16 cellular contexts compared by ENCODE assay signal in the genomic region with DNA sequence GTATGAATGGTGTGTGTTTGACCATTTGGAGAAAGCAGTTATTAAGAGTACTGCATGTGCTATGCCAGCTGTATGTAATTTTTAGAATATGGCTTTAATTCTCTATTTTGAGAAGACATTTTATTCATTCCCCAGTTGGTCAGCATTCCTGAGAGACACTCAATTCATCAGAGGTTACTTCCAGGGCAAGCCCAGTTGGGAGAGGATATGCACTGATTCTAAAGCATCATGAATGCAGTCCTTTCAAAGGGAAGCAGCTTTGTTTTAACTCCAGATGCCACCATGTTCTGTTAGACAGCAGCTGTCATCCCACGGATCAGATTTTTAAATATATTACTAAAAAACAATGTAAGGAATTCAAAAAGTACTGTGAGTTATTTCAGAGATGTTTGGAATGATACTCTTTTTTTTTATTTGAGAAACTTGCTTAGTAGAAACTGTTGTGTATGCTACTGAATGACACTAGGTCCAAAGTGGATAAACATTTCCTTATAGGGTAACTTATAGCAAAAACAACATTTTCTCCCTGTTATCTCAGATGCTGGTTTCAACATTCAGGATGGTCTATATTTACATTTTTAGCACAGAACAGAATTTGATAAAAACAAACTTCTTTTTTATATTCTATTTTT.
DNase-seq lines count a peak whose midpoint lies in the region; ATAC-seq, FAIRE-seq and TF ChIP-seq lines count a peak whose summit lies in the region.
"Had no signal": no experiment of that assay in that cellular context is flagged by ENCODE, and none has a peak within 500 bp of the region (broad histone marks: within the 10 kb centered on the region; RNA-seq: fewer than 3 reads in every experiment).

No MANE protein-coding gene starts in this region.

- H3K27me3 ChIP-seq in body of pancreas, result no peaks in the 10 kb centered on the region
- H3K27me3 ChIP-seq: pancreas had no signal

- H3K4me1 ChIP-seq in body of pancreas, result no peaks in the 10 kb centered on the region
- H3K4me1 ChIP-seq: pancreas had no signal

- no peaks in the 10 kb centered on the region for H3K27me3 Mint-ChIP-seq in activated T-cell treated with anti-CD3 and anti-CD28 coated beads, Interleukin-2, amount 50 U/mL, for 24 hours
- H3K27me3 Mint-ChIP-seq: activated CD4-positive, alpha-beta T cell treated with anti-CD3 and anti-CD28 coated beads for 36 hours had no signal

- ATAC-seq in SK-N-SH treated with all-trans-retinoic acid at 6 μM for 48 hours, result peak; percentile 95
- no peak for ATAC-seq in body of pancreas
- ATAC-seq: activated CD4-positive, alpha-beta T cell treated with anti-CD3 and anti-CD28 coated beads for 36 hours; activated naive CD4-positive, alpha-beta T cell treated with anti-CD3 and anti-CD28 coated beads, Interleukin-2, amount 50 U/mL, for 72 hours; pancreas had no signal

- H3K27ac Mint-ChIP-seq in activated T-cell treated with anti-CD3 and anti-CD28 coated beads, Interleukin-2, amount 50 U/mL, for 24 hours, result no peak overlapping the region
- H3K27ac Mint-ChIP-seq: activated CD4-positive, alpha-beta T cell treated with anti-CD3 and anti-CD28 coated beads for 36 hours; activated naive CD4-positive, alpha-beta T cell treated with anti-CD3 and anti-CD28 coated beads, Interleukin-2, amount 50 U/mL, for 72 hours had no signal

- TF ChIP-seq CTCF in D721Med (IDR thresholded peaks at IDR 0.05; ENCODE audit: insufficient read depth, missing control alignments) (no peak), fibroblast of the aortic adventitia (IDR thresholded peaks at IDR 0.05; ENCODE audit: insufficient read depth, low read length) (no peak), body of pancreas (IDR thresholded peaks at IDR 0.05) (no peak)

- H3K9me3 Mint-ChIP-seq in activated T-cell treated with anti-CD3 and anti-CD28 coated beads, Interleukin-2, amount 50 U/mL, for 24 hours, result peaks cover 16% of the 10 kb centered on the region

- intact Hi-C loops in body of pancreas (cut with DNase I), result no loop called here

- no peak for TF ChIP-seq POLR2A in body of pancreas (IDR thresholded peaks at IDR 0.05)

- 37 to 38% methylated on average over 1 of the region's 1 CpG for WGBS in body of pancreas, 2 donors

- H3K36me3 ChIP-seq in body of pancreas (replicated peaks in 1 of 2; ENCODE audit: insufficient read depth in 1 of 2, low read depth in 2 of 2), result no peaks in the 10 kb centered on the region
- H3K36me3 ChIP-seq: pancreas had no signal

- no peak overlapping the region for H3K27ac ChIP-seq in body of pancreas
- H3K27ac ChIP-seq: C4-2B, pancreas had no signal

- no peak overlapping the region for H3K4me3 Mint-ChIP-seq in activated T-cell treated with anti-CD3 and anti-CD28 coated beads, Interleukin-2, amount 50 U/mL, for 24 hours
- H3K4me3 Mint-ChIP-seq: activated CD4-positive, alpha-beta T cell treated with anti-CD3 and anti-CD28 coated beads for 36 hours had no signal

- peak; percentile 21 for FAIRE-seq in D721Med (lab: Jason Lieb, UNC)
- FAIRE-seq: pancreas had no signal

- H3K4me3 ChIP-seq in fibroblast of the aortic adventitia (ENCODE audit: low read depth, low read length), result no peak overlapping the region
- H3K4me3 ChIP-seq in body of pancreas, result no peak overlapping the region
- H3K4me3 ChIP-seq: pancreas had no signal

- peaks cover 3% of the 10 kb centered on the region for H3K36me3 Mint-ChIP-seq in activated T-cell treated with anti-CD3 and anti-CD28 coated beads, Interleukin-2, amount 50 U/mL, for 24 hours (ENCODE audit: low read depth)

- DNase-seq in D721Med (ENCODE audit: insufficient read length, low spot score) (no peak), fibroblast of the aortic adventitia (ENCODE audit: low read depth) (peak; percentile 78), non-pigmented ciliary epithelial cell (ENCODE audit: low read depth) (peak; percentile 61), DMS153 treated with DMSO at 0.1 percent for 48 hours (lab: John Stamatoyannopoulos, UW; ENCODE audit: unreplicated experiment) (no peak), T-helper 2 cell (no peak), body of pancreas (no peak)
- no peak for DNase-seq in activated T-cell treated with anti-CD3 and anti-CD28 coated beads, Interleukin-2, amount 50 U/mL, for 24 hours
- DNase-seq: activated CD4-positive, alpha-beta T cell treated with anti-CD3 and anti-CD28 coated beads for 36 hours; mesendoderm; MM.1S; NCI-H2029 treated with DMSO at 0.1 percent for 48 hours; NCI-H82; pancreas had no signal

- no peaks in the 10 kb centered on the region for H3K9me3 ChIP-seq in body of pancreas
- H3K9me3 ChIP-seq: pancreas had no signal

- peaks cover 6% of the 10 kb centered on the region for H3K4me1 Mint-ChIP-seq in activated T-cell treated with anti-CD3 and anti-CD28 coated beads, Interleukin-2, amount 50 U/mL, for 24 hours (ENCODE audit: low read depth)

TF ChIP-seq in SK-N-SH treated with all-trans-retinoic acid at 6 μM for 48 hours, 23 proteins besides CTCF, POLR2A, EP300 and RAD21:
- TF ChIP-seq ZNF8 (CRISPR knock-in tag; IDR thresholded peaks at IDR 0.05) (no peak), ZNF565 (CRISPR knock-in tag; conservative IDR thresholded peaks at IDR 0.05; ENCODE audit: low read depth) (no peak), OSR1 (CRISPR knock-in tag; IDR thresholded peaks at IDR 0.05) (peak; percentile 74), POU6F1 (CRISPR knock-in tag; IDR thresholded peaks at IDR 0.05; ENCODE audit: borderline replicate concordance, low read depth) (0 out of 2 replicates have a peak, but pooled peaks have one; percentile 25), CREB5 (CRISPR knock-in tag; IDR thresholded peaks at IDR 0.05; ENCODE audit: low read depth) (no peak), ISL1 (CRISPR knock-in tag; IDR thresholded peaks at IDR 0.05) (peak; percentile 87)
- TF ChIP-seq, protein P1, sequence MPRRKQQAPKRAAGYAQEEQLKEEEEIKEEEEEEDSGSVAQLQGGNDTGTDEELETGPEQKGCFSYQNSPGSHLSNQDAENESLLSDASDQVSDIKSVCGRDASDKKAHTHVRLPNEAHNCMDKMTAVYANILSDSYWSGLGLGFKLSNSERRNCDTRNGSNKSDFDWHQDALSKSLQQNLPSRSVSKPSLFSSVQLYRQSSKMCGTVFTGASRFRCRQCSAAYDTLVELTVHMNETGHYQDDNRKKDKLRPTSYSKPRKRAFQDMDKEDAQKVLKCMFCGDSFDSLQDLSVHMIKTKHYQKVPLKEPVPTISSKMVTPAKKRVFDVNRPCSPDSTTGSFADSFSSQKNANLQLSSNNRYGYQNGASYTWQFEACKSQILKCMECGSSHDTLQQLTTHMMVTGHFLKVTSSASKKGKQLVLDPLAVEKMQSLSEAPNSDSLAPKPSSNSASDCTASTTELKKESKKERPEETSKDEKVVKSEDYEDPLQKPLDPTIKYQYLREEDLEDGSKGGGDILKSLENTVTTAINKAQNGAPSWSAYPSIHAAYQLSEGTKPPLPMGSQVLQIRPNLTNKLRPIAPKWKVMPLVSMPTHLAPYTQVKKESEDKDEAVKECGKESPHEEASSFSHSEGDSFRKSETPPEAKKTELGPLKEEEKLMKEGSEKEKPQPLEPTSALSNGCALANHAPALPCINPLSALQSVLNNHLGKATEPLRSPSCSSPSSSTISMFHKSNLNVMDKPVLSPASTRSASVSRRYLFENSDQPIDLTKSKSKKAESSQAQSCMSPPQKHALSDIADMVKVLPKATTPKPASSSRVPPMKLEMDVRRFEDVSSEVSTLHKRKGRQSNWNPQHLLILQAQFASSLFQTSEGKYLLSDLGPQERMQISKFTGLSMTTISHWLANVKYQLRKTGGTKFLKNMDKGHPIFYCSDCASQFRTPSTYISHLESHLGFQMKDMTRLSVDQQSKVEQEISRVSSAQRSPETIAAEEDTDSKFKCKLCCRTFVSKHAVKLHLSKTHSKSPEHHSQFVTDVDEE (CRISPR knock-in tag; IDR thresholded peaks at IDR 0.05), result no peak
TF ChIP-seq in SK-N-SH treated with all-trans-retinoic acid at 6 μM for 48 hours: peak in this region for 3.

Comparison
In these comparisons a context has a peak if more than half of its experiments do, and no peak if none do; other contexts are left out.
1. DNase-seq: peak in fibroblast of the aortic adventitia (single experiment) and non-pigmented ciliary epithelial cell (single experiment); none in D721Med (single experiment), DMS153 treated with DMSO at 0.1 percent for 48 hours (single experiment), T-helper 2 cell (0 of 5), activated T-cell treated with anti-CD3 and anti-CD28 coated beads, Interleukin-2, amount 50 U/mL, for 24 hours (single experiment) and body of pancreas (0 of 4).